20 cellular contexts compared by ENCODE assay signal in the genomic region with DNA sequence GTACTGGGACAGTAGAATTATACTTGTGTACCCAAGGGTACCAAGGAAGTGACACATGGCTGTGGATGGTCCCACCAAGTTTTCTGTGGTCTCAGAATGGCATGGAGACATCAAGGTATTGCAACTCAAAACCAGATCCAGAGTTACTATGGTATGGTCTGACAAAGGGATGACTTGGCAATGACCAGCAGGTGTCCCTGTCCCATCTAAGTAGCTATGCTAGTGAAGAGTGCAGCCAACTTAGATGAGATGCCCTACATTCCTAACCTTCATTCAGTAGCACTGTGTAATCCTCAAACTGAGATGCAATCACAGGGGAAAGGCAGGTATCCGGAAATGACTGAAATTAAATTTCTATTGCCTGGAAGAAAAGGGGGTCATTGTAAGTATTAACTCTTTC.
DNase-seq lines count a peak whose midpoint lies in the region; TF ChIP-seq lines count a peak whose summit lies in the region.
"Had no signal": no experiment of that assay in that cellular context is flagged by ENCODE, and none has a peak within 500 bp of the region (broad histone marks: within the 10 kb centered on the region; RNA-seq: fewer than 3 reads in every experiment).

No MANE protein-coding gene starts in this region.

- DNase-seq in A673 (ENCODE audit: low spot score) (peak; percentile 17), HT-29 (ENCODE audit: low spot score) (peak; percentile 8), SK-MEL-5 (ENCODE audit: low read depth, low spot score) (peak; percentile 6), iPS DF 4.7 (ENCODE audit: extremely low read depth, low spot score) (peak; percentile 30), ureter (ENCODE audit: low spot score) (no peak), retina (no peak), vagina (ENCODE audit: extremely low spot score in 2 of 2) (no peak)
- DNase-seq in stimulated activated CD4-positive, alpha-beta T cell treated with anti-CD3 and anti-CD28 coated beads, Interleukin-2, amount 100 ng/mL, for 48 hours, result no peak
- DNase-seq: activated CD4-positive, alpha-beta T cell treated with anti-CD3 and anti-CD28 coated beads for 48 hours; DMS 273 treated with DMSO at 0.1 percent for 48 hours; GF-D8; kidney glomerular epithelial cell; NCI-H1048; NCI-H2081; NCI-H510A; nucleus accumbens; stimulated activated CD4-positive, alpha-beta T cell treated with anti-CD3 and anti-CD28 coated beads, Interleukin-4, amount 100 ng/mL, for 4 hours had no signal

- in situ Hi-C loops in SK-MEL-5 (cut with HindIII; ENCODE audit: low pct_unique_long_range_greater_than_20kb, low sequenced_read_pairs), result no loop called here

- H3K27ac ChIP-seq in A673 (ENCODE audit: low read depth, low read length, poor library complexity, severe bottlenecking) (no peak overlapping the region), vagina (no peak overlapping the region)
- H3K27ac ChIP-seq: hepatocyte had no signal

- H3K9me3 ChIP-seq in A673 (ENCODE audit: low read depth, low read length, poor library complexity, severe bottlenecking), result peaks cover 4% of the 10 kb centered on the region
- no peaks in the 10 kb centered on the region for H3K9me3 ChIP-seq in vagina

- TF ChIP-seq POLR2A in vagina (IDR thresholded peaks at IDR 0.05), result no peak

- H3K4me3 ChIP-seq in A673 (ENCODE audit: low read depth, low read length, poor library complexity, severe bottlenecking), result no peak overlapping the region
- no peak overlapping the region for H3K4me3 ChIP-seq in vagina
- H3K4me3 ChIP-seq: GM12878, hepatocyte, K562 had no signal

- TF ChIP-seq CTCF in A673 (conservative IDR thresholded peaks at IDR 0.05; ENCODE audit: low read depth, low read length) (peak; percentile 37; the same call in 1 of the 2 replicates), vagina (IDR thresholded peaks at IDR 0.05) (no peak)

- intact Hi-C loops in A673 (cut with micrococcal nuclease; ENCODE audit: unreplicated experiment), result no loop called here
- intact Hi-C loops in vagina (cut with DNase I), result no loop called here

- POLR2A ChIA-PET in A673 (lab: Charles Lee; ENCODE audit: low non-redundant PET), result no interaction called here

- H3K4me1 ChIP-seq in A673 (ENCODE audit: insufficient read depth, low read length, poor library complexity, severe bottlenecking) (no peaks in the 10 kb centered on the region), vagina (no peaks in the 10 kb centered on the region)

- CTCF ChIA-PET in A673 (lab: Charles Lee), result no interaction called here

- H3K27me3 ChIP-seq in A673 (replicated peaks; ENCODE audit: insufficient read depth, low read depth, low read length, poor library complexity), result no peaks in the 10 kb centered on the region
- no peaks in the 10 kb centered on the region for H3K27me3 ChIP-seq in vagina
- H3K27me3 ChIP-seq: hepatocyte had no signal

- no peaks in the 10 kb centered on the region for H3K36me3 ChIP-seq in A673 (ENCODE audit: insufficient read depth, low read length, poor library complexity, severe bottlenecking)
- H3K36me3 ChIP-seq in vagina, result no peaks in the 10 kb centered on the region

- no TSS peak for BruUV-seq in A673 (replicated peaks; lab: Mats Ljungman, UMichigan)

Comparison
In these comparisons a context has a peak if more than half of its experiments do, and no peak if none do; other contexts are left out.
1. DNase-seq: peak in A673 (single experiment), HT-29 (single experiment), SK-MEL-5 (single experiment) and iPS DF 4.7 (single experiment); none in ureter (single experiment), retina (single experiment), stimulated activated CD4-positive, alpha-beta T cell treated with anti-CD3 and anti-CD28 coated beads, Interleukin-2, amount 100 ng/mL, for 48 hours (0 of 2) and vagina (0 of 2).